8 cellular contexts compared by ENCODE assay signal in genomic region chr3:45123030-45123429, GRCh38. TPM values are rescaled to one million over a fixed set of nuclear protein-coding genes. Genes with fewer than 3 reads are reported as not detected.
A peak's percentile ranks its signal among the peaks of the same experiment; 100 is the strongest.
DNase-seq lines count a peak whose midpoint lies in the region; ATAC-seq lines count a peak whose summit lies in the region.

No MANE protein-coding gene starts in this region.

- H3K4me1 Mint-ChIP-seq in natural killer cell treated with Interleukin-12 subunit alpha and Interleukin-12 subunit beta and Interleukin-15 and Interleukin-18, amount 100 ng/mL, for 72 hours (ENCODE audit: low read depth in 2 of 2) = peaks cover 8 to 11% of the 10 kb centered on the region in 2 donors

- no peak overlapping the region for H3K4me3 Mint-ChIP-seq in natural killer cell treated with Interleukin-12 subunit alpha and Interleukin-12 subunit beta and Interleukin-15 and Interleukin-18, amount 100 ng/mL, for 72 hours

- H3K9me3 Mint-ChIP-seq in natural killer cell treated with Interleukin-12 subunit alpha and Interleukin-12 subunit beta and Interleukin-15 and Interleukin-18, amount 100 ng/mL, for 72 hours = no peaks in the 10 kb centered on the region

- peaks cover 0 to 23% of the 10 kb centered on the region in 2 donors for H3K27me3 Mint-ChIP-seq in natural killer cell treated with Interleukin-12 subunit alpha and Interleukin-12 subunit beta and Interleukin-15 and Interleukin-18, amount 100 ng/mL, for 72 hours

- H3K27me3 ChIP-seq in mucosa of stomach (ENCODE audit: control insufficient read depth, insufficient read depth, low read length) = no peaks in the 10 kb centered on the region

- no peak overlapping the region for H3K4me3 ChIP-seq in mucosa of stomach (ENCODE audit: low read length)

- ATAC-seq in GM18520 (IDR thresholded peaks at IDR 0.05; ENCODE audit: unreplicated experiment) (peak; percentile 61), HG03064 (IDR thresholded peaks at IDR 0.05; ENCODE audit: low read depth, unreplicated experiment) (peak; percentile 80)
- ATAC-seq in natural killer cell treated with Interleukin-12 subunit alpha and Interleukin-12 subunit beta and Interleukin-15 and Interleukin-18, amount 100 ng/mL, for 72 hours = no peak

- H3K27ac ChIP-seq in substantia nigra (ENCODE audit: low read depth, low read length, poor library complexity, severe bottlenecking) = no peak overlapping the region

- H3K9me3 ChIP-seq in mucosa of stomach (ENCODE audit: control insufficient read depth, low read length) = no peaks in the 10 kb centered on the region

- H3K9ac ChIP-seq in mucosa of stomach (ENCODE audit: low read length) = peak overlapping the region; percentile 35

- H3K4me1 ChIP-seq in mucosa of stomach (ENCODE audit: control insufficient read depth, insufficient read depth, low read length) = peaks cover 86% of the 10 kb centered on the region

- H3K36me3 Mint-ChIP-seq in natural killer cell treated with Interleukin-12 subunit alpha and Interleukin-12 subunit beta and Interleukin-15 and Interleukin-18, amount 100 ng/mL, for 72 hours = no peaks in the 10 kb centered on the region

- H3K27ac Mint-ChIP-seq in natural killer cell treated with Interleukin-12 subunit alpha and Interleukin-12 subunit beta and Interleukin-15 and Interleukin-18, amount 100 ng/mL, for 72 hours = no peak overlapping the region

- H3K36me3 ChIP-seq in mucosa of stomach (ENCODE audit: control insufficient read depth, insufficient read depth, low read length) = no peaks in the 10 kb centered on the region

- DNase-seq in SW 1271 (lab: John Stamatoyannopoulos, UW) (peak; percentile 63 to 75), amygdala (lab: John Stamatoyannopoulos, UW) (no peak), NCI-H2029 treated with DMSO at 0.1 percent for 48 hours (lab: John Stamatoyannopoulos, UW) (no peak), substantia nigra (lab: John Stamatoyannopoulos, UW) (no peak)
- no peak for DNase-seq in natural killer cell treated with Interleukin-12 subunit alpha and Interleukin-12 subunit beta and Interleukin-15 and Interleukin-18, amount 100 ng/mL, for 72 hours (ENCODE audit: low spot score)

RNA-seq across cellular contexts. Expression of gene CDCP1, which starts 23.1 kb away (rescaled TPM):
- total RNA-seq in natural killer cell treated with Interleukin-12 subunit alpha and Interleukin-12 subunit beta and Interleukin-15 and Interleukin-18, amount 100 ng/mL, for 72 hours = under 1 TPM; 0.29 to 0.36 TPM

Comparison
In these comparisons a context has a peak if more than half of its experiments do, and no peak if none do; other contexts are left out.
1. ATAC-seq: peak in GM18520 (single experiment) and HG03064 (single experiment); none in natural killer cell treated with Interleukin-12 subunit alpha and Interleukin-12 subunit beta and Interleukin-15 and Interleukin-18, amount 100 ng/mL, for 72 hours (0 of 2).
2. DNase-seq: peak in SW 1271 (2 of 2); none in natural killer cell treated with Interleukin-12 subunit alpha and Interleukin-12 subunit beta and Interleukin-15 and Interleukin-18, amount 100 ng/mL, for 72 hours (single experiment), amygdala (0 of 56), NCI-H2029 treated with DMSO at 0.1 percent for 48 hours (single experiment) and substantia nigra (0 of 49).